1 cellular context compared by ENCODE assay signal in the genomic region with DNA sequence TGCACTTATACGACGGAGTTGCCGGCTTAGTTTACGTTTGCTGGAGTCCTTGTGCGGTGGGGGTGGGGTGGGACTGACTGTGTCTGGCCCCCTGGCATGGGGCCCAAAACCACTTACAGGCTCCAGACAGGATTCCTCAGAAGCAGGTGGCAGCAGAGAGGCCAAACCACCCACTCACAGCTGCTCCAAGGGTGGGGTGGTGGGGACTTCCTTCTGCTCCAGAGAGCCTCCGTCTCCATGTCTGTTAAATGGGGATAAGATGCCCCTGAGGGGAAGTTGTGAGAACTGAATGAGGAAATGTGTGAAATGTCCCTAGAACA.
TF ChIP-seq lines count a peak whose summit lies in the region.

No MANE protein-coding gene starts in this region.

TF ChIP-seq in K562, 482 proteins besides CTCF, POLR2A, EP300 and RAD21:
- TF ChIP-seq NFIC (IDR thresholded peaks at IDR 0.05) = peak; percentile 33
- TF ChIP-seq, protein P1, sequence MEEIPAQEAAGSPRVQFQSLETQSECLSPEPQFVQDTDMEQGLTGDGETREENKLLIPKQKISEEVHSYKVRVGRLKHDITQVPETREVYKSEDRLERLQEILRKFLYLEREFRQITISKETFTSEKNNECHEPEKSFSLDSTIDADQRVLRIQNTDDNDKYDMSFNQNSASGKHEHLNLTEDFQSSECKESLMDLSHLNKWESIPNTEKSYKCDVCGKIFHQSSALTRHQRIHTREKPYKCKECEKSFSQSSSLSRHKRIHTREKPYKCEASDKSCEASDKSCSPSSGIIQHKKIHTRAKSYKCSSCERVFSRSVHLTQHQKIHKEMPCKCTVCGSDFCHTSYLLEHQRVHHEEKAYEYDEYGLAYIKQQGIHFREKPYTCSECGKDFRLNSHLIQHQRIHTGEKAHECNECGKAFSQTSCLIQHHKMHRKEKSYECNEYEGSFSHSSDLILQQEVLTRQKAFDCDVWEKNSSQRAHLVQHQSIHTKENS (CRISPR knock-in tag; IDR thresholded peaks at IDR 0.05) = no peak
- TF ChIP-seq RBM25 (IDR thresholded peaks at IDR 0.05; ENCODE audit: low read depth, low read length, severe bottlenecking) = peak; percentile 56
